In the genomic region with DNA sequence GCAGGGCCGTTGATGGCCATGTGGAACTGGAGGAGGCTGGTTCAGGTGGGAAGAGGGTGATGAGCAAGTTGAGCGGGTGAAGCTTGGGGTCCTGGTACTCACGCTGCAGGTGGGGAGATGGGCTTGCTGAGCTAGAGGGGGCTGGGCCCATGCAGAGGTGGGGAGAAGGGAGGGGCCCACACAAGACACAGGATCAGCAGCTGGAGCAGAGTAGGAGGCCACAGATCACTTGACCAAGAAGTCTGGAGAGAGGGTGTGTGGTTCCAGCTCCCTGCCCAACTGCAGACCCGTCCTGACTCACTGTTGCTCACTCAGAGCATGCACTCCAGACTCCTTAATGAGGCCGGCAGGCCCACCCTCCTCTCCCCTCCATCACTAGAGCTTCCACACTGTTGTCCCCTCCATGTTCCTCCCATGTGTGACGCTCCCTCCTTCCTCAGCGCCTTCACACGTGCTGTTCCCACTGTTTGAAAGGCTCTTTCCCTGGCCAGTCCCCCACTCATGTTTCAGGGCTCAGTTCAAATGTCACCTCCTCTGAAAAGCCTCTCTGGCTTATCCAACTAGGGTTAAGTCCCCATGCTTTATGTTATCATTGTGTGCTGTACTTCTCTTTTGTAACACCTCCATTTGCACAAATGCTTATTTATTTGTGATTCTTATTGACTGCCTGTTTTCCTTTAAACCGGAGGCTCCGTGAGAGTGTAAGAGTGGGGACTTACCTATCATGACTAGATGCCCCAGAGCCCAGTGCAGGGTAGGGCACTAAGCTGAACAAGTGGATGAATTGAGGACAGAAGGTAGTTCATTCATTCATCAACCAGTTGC, we compare ENCODE assay signal across 10 cellular contexts. TPM values are rescaled to one million over a fixed set of nuclear protein-coding genes. Genes with fewer than 3 reads are reported as not detected.
DNase-seq lines count a peak whose midpoint lies in the region; ATAC-seq, FAIRE-seq and TF ChIP-seq lines count a peak whose summit lies in the region.
"Had no signal": no experiment of that assay in that cellular context is flagged by ENCODE, and none has a peak within 500 bp of the region (broad histone marks: within the 10 kb centered on the region; RNA-seq: fewer than 3 reads in every experiment).

No MANE protein-coding gene starts in this region.

- no peak for ATAC-seq in memory B cell (ENCODE audit: low read depth)
- no peak for ATAC-seq in HG03342 (IDR thresholded peaks at IDR 0.05; ENCODE audit: unreplicated experiment)
- ATAC-seq in HG03378 (IDR thresholded peaks at IDR 0.05; ENCODE audit: unreplicated experiment), result no peak
- no peak for ATAC-seq in GM19397 (IDR thresholded peaks at IDR 0.05; ENCODE audit: unreplicated experiment)

- H3K27ac Mint-ChIP-seq in astrocyte (ENCODE audit: unreplicated experiment) (no peak overlapping the region), memory B cell (peak overlapping the region; percentile 87)

- POLR2A ChIA-PET in AG04450 (lab: Yijun Ruan, JAX), result no interaction called here

- H3K9ac ChIP-seq in astrocyte (ENCODE audit: low read length), result peak overlapping the region; percentile 89

- H3K27me3 ChIP-seq in AG04450 (ENCODE audit: control insufficient read depth, insufficient read depth, low read length) (no peaks in the 10 kb centered on the region), HL-60 (ENCODE audit: insufficient read depth, poor library complexity, severe bottlenecking) (no peaks in the 10 kb centered on the region), astrocyte (ENCODE audit: insufficient read depth, low read length) (no peaks in the 10 kb centered on the region)

- no peak overlapping the region for H3K27ac ChIP-seq in AG04450 (ENCODE audit: low read depth, low read length)
- peak overlapping the region; percentile 85 for H3K27ac ChIP-seq in HL-60 (replicated peaks)
- no peak overlapping the region for H3K27ac ChIP-seq in astrocyte (ENCODE audit: low read depth, low read length)

- H2AFZ ChIP-seq in astrocyte (ENCODE audit: low read depth, low read length), result no peak overlapping the region

- H3K4me1 ChIP-seq in astrocyte (ENCODE audit: insufficient read depth, low read length), result peaks cover 36% of the 10 kb centered on the region

- H3K9me3 ChIP-seq in AG04450 (ENCODE audit: control insufficient read depth, insufficient read depth, low read length), result peaks cover 2% of the 10 kb centered on the region; the same call in 1 of the 2 replicates
- no peaks in the 10 kb centered on the region for H3K9me3 ChIP-seq in astrocyte (ENCODE audit: insufficient read depth, low read depth, low read length)

- peaks cover 47% of the 10 kb centered on the region for H3K79me2 ChIP-seq in astrocyte (ENCODE audit: insufficient read depth, low read length)

- TF ChIP-seq CTCF in AG04450 (IDR thresholded peaks at IDR 0.05; ENCODE audit: low read depth, low read length) (no peak), HL-60 (IDR thresholded peaks at IDR 0.05; ENCODE audit: insufficient read depth, low read length) (no peak), astrocyte (IDR thresholded peaks at IDR 0.05; ENCODE audit: insufficient read depth, low read depth, low read length) (no peak)

- peaks cover 37% of the 10 kb centered on the region for H3K4me1 Mint-ChIP-seq in astrocyte (ENCODE audit: low read depth, unreplicated experiment)
- peaks cover 42% of the 10 kb centered on the region for H3K4me1 Mint-ChIP-seq in memory B cell

- intact Hi-C loops in cardiac septum (cut with DNase I), result loop anchor here (5.0 to 10.0 kb wide), 2 partner anchors 63 to 321 kb away; partner anchors contain the start of genes PRPF19 and VPS37C

- H3K9me3 Mint-ChIP-seq in astrocyte (ENCODE audit: unreplicated experiment) (no peaks in the 10 kb centered on the region), memory B cell (no peaks in the 10 kb centered on the region)

- peaks cover 42% of the 10 kb centered on the region for H4K20me1 ChIP-seq in astrocyte (ENCODE audit: insufficient read depth, low read length)

- no peak for DNase-seq in AG04450 (ENCODE audit: low read depth, low spot score)
- DNase-seq in HL-60 (ENCODE audit: low read depth in 1 of 2, low spot score in 1 of 2), result no peak
- DNase-seq in astrocyte (ENCODE audit: low read depth), result peak; percentile 23
- DNase-seq in memory B cell (ENCODE audit: low spot score in 2 of 2), result no peak
- no peak for DNase-seq in cardiac septum (ENCODE audit: low spot score)

- CTCF ChIA-PET in AG04450 (lab: Charles Lee), result interaction anchor here (0.5 to 3.9 kb wide), 3 partner anchors 13 to 69 kb away, joined by 3 to 12 read pairs (median 3); no protein-coding TSS in a partner anchor

- H3K4me3 ChIP-seq in AG04450 (ENCODE audit: low read depth, low read length), result peak overlapping the region; percentile 89
- H3K4me3 ChIP-seq in HL-60 (replicated peaks; ENCODE audit: insufficient read depth, low read length), result peak overlapping the region; percentile 81
- peak overlapping the region; percentile 78 for H3K4me3 ChIP-seq in astrocyte (ENCODE audit: insufficient read depth, low read depth, low read length)

- H3K27me3 Mint-ChIP-seq in astrocyte (ENCODE audit: low read depth, unreplicated experiment), result no peaks in the 10 kb centered on the region
- H3K27me3 Mint-ChIP-seq in memory B cell, result no peaks in the 10 kb centered on the region

- peaks cover 4% of the 10 kb centered on the region for H3K36me3 ChIP-seq in astrocyte (ENCODE audit: insufficient read depth, low read length)

- H3K36me3 Mint-ChIP-seq in astrocyte (ENCODE audit: low read depth, unreplicated experiment), result peaks cover 11% of the 10 kb centered on the region
- peaks cover 16% of the 10 kb centered on the region for H3K36me3 Mint-ChIP-seq in memory B cell

- H3K4me3 Mint-ChIP-seq in astrocyte (ENCODE audit: unreplicated experiment) (peak overlapping the region; percentile 93), memory B cell (peak overlapping the region; percentile 93)

- no peak for FAIRE-seq in astrocyte (lab: Jason Lieb, UNC)

- H3K4me2 ChIP-seq in astrocyte (ENCODE audit: low read length), result peak overlapping the region; percentile 97

RNA-seq across cellular contexts. Expression of gene CCDC86, which starts 2.3 kb away (rescaled TPM):
- 15.2 and 17.9 TPM in 2 replicates for polyA plus RNA-seq in AG04450 (2011; rRNA removed)
- polyA minus RNA-seq in AG04450 (2011; rRNA and poly(A)+ RNA removed), result 6.8 and 7.5 TPM in 2 replicates
- total RNA-seq in astrocyte (42.3 and 51.4 TPM in 2 replicates), cardiac septum (10.3 TPM)

RNA-seq across cellular contexts. Expression of gene PTGDR2, which starts 11.5 kb away (rescaled TPM):
- 0.84 and 0.92 TPM in 2 replicates for polyA plus RNA-seq in AG04450 (2011; rRNA removed)
- 0.74 and 0.92 TPM in 2 replicates for polyA minus RNA-seq in AG04450 (2011; rRNA and poly(A)+ RNA removed)
- total RNA-seq in astrocyte, result not detected in 2 replicates
- total RNA-seq in cardiac septum, result 0.89 TPM

RNA-seq across cellular contexts. Expression of gene ZP1, which starts 23.1 kb away (rescaled TPM):
- 0.48 and 0.65 TPM in 2 replicates for polyA plus RNA-seq in AG04450 (2011; rRNA removed)
- polyA minus RNA-seq in AG04450 (2011; rRNA and poly(A)+ RNA removed), result 0.35 TPM in 1 of 2 replicates, not detected in the other
- total RNA-seq in astrocyte (0.43 TPM in 1 of 2 replicates, not detected in the other), cardiac septum (not detected)
- total RNA-seq: liver, temporal lobe had no signal
- polyA plus RNA-seq: liver had no signal

RNA-seq across cellular contexts. Expression of gene MS4A10, which starts 59.1 kb away (rescaled TPM):
- polyA plus RNA-seq in AG04450 (2011; rRNA removed), result not detected in 2 replicates
- not detected in 2 replicates for polyA minus RNA-seq in AG04450 (2011; rRNA and poly(A)+ RNA removed)
- total RNA-seq in astrocyte (not detected in 2 replicates), cardiac septum (not detected)
- total RNA-seq: liver, temporal lobe had no signal
- polyA plus RNA-seq: liver had no signal
